ENCODE assay signal across 15 cellular contexts in genomic region chr21:45767071-45768006, GRCh38.
DNase-seq lines count a peak whose midpoint lies in the region; ATAC-seq and TF ChIP-seq lines count a peak whose summit lies in the region.
"Had no signal": no experiment of that assay in that cellular context is flagged by ENCODE, and none has a peak within 500 bp of the region (broad histone marks: within the 10 kb centered on the region; RNA-seq: fewer than 3 reads in every experiment).

No MANE protein-coding gene starts in this region.

- no peak overlapping the region for H3K27ac ChIP-seq in gastroesophageal sphincter
- H3K27ac ChIP-seq: breast epithelium, right atrium auricular region had no signal

- intact Hi-C loops in activated naive CD4-positive, alpha-beta T cell treated with anti-CD3 and anti-CD28 coated beads for 36 hours (cut with micrococcal nuclease) = loop anchor here (1.0 to 2.0 kb wide), 7 partner anchors 51 to 289 kb away; partner anchors contain the start of gene PCBP3

- no peaks in the 10 kb centered on the region for H3K36me3 Mint-ChIP-seq in activated naive CD4-positive, alpha-beta T cell treated with anti-CD3 and anti-CD28 coated beads for 36 hours (ENCODE audit: low read depth)
- H3K36me3 Mint-ChIP-seq in activated CD4-positive, alpha-beta memory T cell treated with anti-CD3 and anti-CD28 coated beads, Interleukin-2, amount 10 ng/mL, durations not matched to agents 7 days and 5 days (ENCODE audit: low read depth) = peaks cover 5% of the 10 kb centered on the region
- H3K36me3 Mint-ChIP-seq in chondrocyte (ENCODE audit: low read depth) = no peaks in the 10 kb centered on the region
- no peaks in the 10 kb centered on the region for H3K36me3 Mint-ChIP-seq in stimulated activated naive CD8-positive, alpha-beta T cell treated with anti-CD3 and anti-CD28 coated beads, Interleukin-15, Interleukin-2, amounts not matched to agents 100 ng/mL and 50 ng/mL, for 24 hours (ENCODE audit: low read depth)
- H3K36me3 Mint-ChIP-seq: immature natural killer cell, type B pancreatic cell had no signal

- no peaks in the 10 kb centered on the region for H3K4me1 ChIP-seq in gastroesophageal sphincter
- H3K4me1 ChIP-seq: breast epithelium, right atrium auricular region had no signal

- no peak for TF ChIP-seq EP300 in gastroesophageal sphincter (IDR thresholded peaks at IDR 0.05)

- H3K27ac Mint-ChIP-seq in activated naive CD4-positive, alpha-beta T cell treated with anti-CD3 and anti-CD28 coated beads for 36 hours = peak overlapping the region; percentile 95
- peak overlapping the region; percentile 74 for H3K27ac Mint-ChIP-seq in activated CD4-positive, alpha-beta memory T cell treated with anti-CD3 and anti-CD28 coated beads, Interleukin-2, amount 10 ng/mL, durations not matched to agents 7 days and 5 days
- no peak overlapping the region for H3K27ac Mint-ChIP-seq in chondrocyte (ENCODE audit: unreplicated experiment)
- peak overlapping the region; percentile 97 for H3K27ac Mint-ChIP-seq in stimulated activated naive CD8-positive, alpha-beta T cell treated with anti-CD3 and anti-CD28 coated beads, Interleukin-15, Interleukin-2, amounts not matched to agents 100 ng/mL and 50 ng/mL, for 24 hours
- H3K27ac Mint-ChIP-seq: IgD-negative memory B cell, immature natural killer cell, type B pancreatic cell had no signal

- peaks cover 3% of the 10 kb centered on the region for H3K9me3 Mint-ChIP-seq in activated naive CD4-positive, alpha-beta T cell treated with anti-CD3 and anti-CD28 coated beads for 36 hours
- no peaks in the 10 kb centered on the region for H3K9me3 Mint-ChIP-seq in activated CD4-positive, alpha-beta memory T cell treated with anti-CD3 and anti-CD28 coated beads, Interleukin-2, amount 10 ng/mL, durations not matched to agents 7 days and 5 days
- peaks cover 4% of the 10 kb centered on the region for H3K9me3 Mint-ChIP-seq in chondrocyte (ENCODE audit: low read depth)
- no peaks in the 10 kb centered on the region for H3K9me3 Mint-ChIP-seq in stimulated activated naive CD8-positive, alpha-beta T cell treated with anti-CD3 and anti-CD28 coated beads, Interleukin-15, Interleukin-2, amounts not matched to agents 100 ng/mL and 50 ng/mL, for 24 hours
- H3K9me3 Mint-ChIP-seq: immature natural killer cell, type B pancreatic cell had no signal

- no peaks in the 10 kb centered on the region for H3K9me3 ChIP-seq in gastroesophageal sphincter
- H3K9me3 ChIP-seq: breast epithelium, right atrium auricular region had no signal

- DNase-seq in activated naive CD4-positive, alpha-beta T cell treated with anti-CD3 and anti-CD28 coated beads for 36 hours = peak; percentile 58
- DNase-seq in activated naive CD4-positive, alpha-beta T cell treated with Interleukin-2 at 50 U/mL for 16 hours = no peak
- no peak for DNase-seq in activated CD4-positive, alpha-beta memory T cell treated with anti-CD3 and anti-CD28 coated beads, Interleukin-2, amount 10 ng/mL, durations not matched to agents 7 days and 5 days
- DNase-seq in chondrocyte (ENCODE audit: low spot score) (peak; percentile 77), GM13976 (ENCODE audit: low spot score) (no peak)
- DNase-seq: ACHN, immature natural killer cell, NCI-H82 had no signal

- H3K27me3 ChIP-seq in gastroesophageal sphincter = peaks cover 10% of the 10 kb centered on the region
- H3K27me3 ChIP-seq: breast epithelium, right atrium auricular region had no signal

- ATAC-seq in HG02642 (IDR thresholded peaks at IDR 0.05; ENCODE audit: poor library complexity, unreplicated experiment) = no peak
- no peak for ATAC-seq in gastroesophageal sphincter

- in situ Hi-C loops in GM13976 (cut with MboI; ENCODE audit: low sequenced_read_pairs, unreplicated experiment) = no loop called here

- POLR2A ChIA-PET in activated CD4-positive, alpha-beta memory T cell treated with anti-CD3 and anti-CD28 coated beads, Interleukin-2, amount 10 ng/mL, durations not matched to agents 7 days and 5 days (lab: Charles Lee) = no interaction called here

- WGBS in gastroesophageal sphincter (ENCODE audit: low coverage in 1 of 2), 2 donors = 63 to 87% methylated on average over 9 to 10 of the region's 13 CpGs

- no peak for TF ChIP-seq POLR2A in gastroesophageal sphincter (IDR thresholded peaks at IDR 0.05)

- CTCF ChIA-PET in activated naive CD4-positive, alpha-beta T cell treated with anti-CD3 and anti-CD28 coated beads for 36 hours (lab: Charles Lee) = no interaction called here
- CTCF ChIA-PET in activated CD4-positive, alpha-beta memory T cell treated with anti-CD3 and anti-CD28 coated beads, Interleukin-2, amount 10 ng/mL, durations not matched to agents 7 days and 5 days (lab: Charles Lee) = no interaction called here

- TF ChIP-seq CTCF in chondrocyte (IDR thresholded peaks at IDR 0.05) (no peak), GM13976 (IDR thresholded peaks at IDR 0.05; ENCODE audit: borderline replicate concordance, control extremely low read depth, extremely low read depth, insufficient read depth, missing control alignments) (no peak), gastroesophageal sphincter (IDR thresholded peaks at IDR 0.05) (no peak)

- no peaks in the 10 kb centered on the region for H3K36me3 ChIP-seq in gastroesophageal sphincter
- H3K36me3 ChIP-seq: breast epithelium, right atrium auricular region had no signal

- H3K4me3 Mint-ChIP-seq in activated naive CD4-positive, alpha-beta T cell treated with anti-CD3 and anti-CD28 coated beads for 36 hours = peak overlapping the region; percentile 7
- H3K4me3 Mint-ChIP-seq in activated CD4-positive, alpha-beta memory T cell treated with anti-CD3 and anti-CD28 coated beads, Interleukin-2, amount 10 ng/mL, durations not matched to agents 7 days and 5 days = peak overlapping the region; percentile 0
- no peak overlapping the region for H3K4me3 Mint-ChIP-seq in chondrocyte (ENCODE audit: unreplicated experiment)
- H3K4me3 Mint-ChIP-seq in stimulated activated naive CD8-positive, alpha-beta T cell treated with anti-CD3 and anti-CD28 coated beads, Interleukin-15, Interleukin-2, amounts not matched to agents 100 ng/mL and 50 ng/mL, for 24 hours = peak overlapping the region; percentile 58
- H3K4me3 Mint-ChIP-seq: IgD-negative memory B cell, immature natural killer cell, type B pancreatic cell had no signal

- H3K4me1 Mint-ChIP-seq in activated naive CD4-positive, alpha-beta T cell treated with anti-CD3 and anti-CD28 coated beads for 36 hours (ENCODE audit: low read depth) = peaks cover 46% of the 10 kb centered on the region
- H3K4me1 Mint-ChIP-seq in activated CD4-positive, alpha-beta memory T cell treated with anti-CD3 and anti-CD28 coated beads, Interleukin-2, amount 10 ng/mL, durations not matched to agents 7 days and 5 days = peaks cover 31% of the 10 kb centered on the region
- peaks cover 31% of the 10 kb centered on the region for H3K4me1 Mint-ChIP-seq in chondrocyte (ENCODE audit: low read depth)
- H3K4me1 Mint-ChIP-seq in stimulated activated naive CD8-positive, alpha-beta T cell treated with anti-CD3 and anti-CD28 coated beads, Interleukin-15, Interleukin-2, amounts not matched to agents 100 ng/mL and 50 ng/mL, for 24 hours (ENCODE audit: low read depth) = peaks cover 51% of the 10 kb centered on the region
- H3K4me1 Mint-ChIP-seq: immature natural killer cell had no signal

- no peaks in the 10 kb centered on the region for H3K27me3 Mint-ChIP-seq in activated naive CD4-positive, alpha-beta T cell treated with anti-CD3 and anti-CD28 coated beads for 36 hours (ENCODE audit: low read depth)
- H3K27me3 Mint-ChIP-seq in activated CD4-positive, alpha-beta memory T cell treated with anti-CD3 and anti-CD28 coated beads, Interleukin-2, amount 10 ng/mL, durations not matched to agents 7 days and 5 days = no peaks in the 10 kb centered on the region
- no peaks in the 10 kb centered on the region for H3K27me3 Mint-ChIP-seq in chondrocyte (ENCODE audit: low read depth)
- no peaks in the 10 kb centered on the region for H3K27me3 Mint-ChIP-seq in stimulated activated naive CD8-positive, alpha-beta T cell treated with anti-CD3 and anti-CD28 coated beads, Interleukin-15, Interleukin-2, amounts not matched to agents 100 ng/mL and 50 ng/mL, for 24 hours
- H3K27me3 Mint-ChIP-seq: IgD-negative memory B cell, type B pancreatic cell had no signal

- H3K4me3 ChIP-seq in gastroesophageal sphincter = no peak overlapping the region
- H3K4me3 ChIP-seq: breast epithelium, right atrium auricular region had no signal

Comparison
In these comparisons a context has a peak if more than half of its experiments do, and no peak if none do; other contexts are left out.
1. DNase-seq: peak in activated naive CD4-positive, alpha-beta T cell treated with anti-CD3 and anti-CD28 coated beads for 36 hours (single experiment) and chondrocyte (single experiment); none in activated naive CD4-positive, alpha-beta T cell treated with Interleukin-2 at 50 U/mL for 16 hours (single experiment), activated CD4-positive, alpha-beta memory T cell treated with anti-CD3 and anti-CD28 coated beads, Interleukin-2, amount 10 ng/mL, durations not matched to agents 7 days and 5 days (single experiment) and GM13976 (single experiment).